ENCODE assay signal across 1 cellular context in the genomic region with DNA sequence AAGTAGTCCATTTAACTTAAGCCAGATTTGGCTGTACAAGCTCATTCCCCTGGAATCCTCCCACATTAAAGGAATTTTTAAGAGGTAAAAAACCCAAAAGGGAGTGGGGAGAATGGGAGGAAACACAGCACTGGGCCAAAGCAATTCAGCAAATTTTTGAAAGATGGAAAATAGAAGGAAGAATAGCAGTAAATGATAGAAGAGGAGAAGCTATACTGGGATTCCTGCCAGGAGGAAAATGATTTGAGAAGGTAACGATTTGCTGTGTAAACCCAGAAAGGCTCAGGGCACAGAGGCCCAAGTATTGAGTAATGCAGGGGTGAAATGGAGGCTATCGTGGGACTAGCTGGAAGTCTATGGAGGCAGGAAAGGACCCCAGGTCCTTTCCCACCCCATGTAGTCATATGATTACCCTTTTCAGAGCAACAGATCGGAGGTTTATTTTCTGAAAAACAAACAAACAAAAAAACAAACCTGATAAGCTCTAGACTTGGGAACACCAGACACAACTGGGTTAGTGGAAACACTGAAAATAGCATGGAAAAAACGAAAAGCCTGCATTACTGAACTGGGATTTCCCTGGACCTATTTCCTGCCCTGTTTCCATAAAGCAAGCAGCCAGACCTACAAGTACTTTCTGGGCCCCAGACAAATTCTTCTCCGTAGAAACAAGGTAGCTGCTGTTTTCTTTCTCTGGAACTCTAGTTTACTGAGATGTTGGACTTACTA.
TF ChIP-seq lines count a peak whose summit lies in the region.

No MANE protein-coding gene starts in this region.

TF ChIP-seq in GM23338, 12 proteins besides CTCF, POLR2A, EP300 and RAD21:
- TF ChIP-seq, protein P1, sequence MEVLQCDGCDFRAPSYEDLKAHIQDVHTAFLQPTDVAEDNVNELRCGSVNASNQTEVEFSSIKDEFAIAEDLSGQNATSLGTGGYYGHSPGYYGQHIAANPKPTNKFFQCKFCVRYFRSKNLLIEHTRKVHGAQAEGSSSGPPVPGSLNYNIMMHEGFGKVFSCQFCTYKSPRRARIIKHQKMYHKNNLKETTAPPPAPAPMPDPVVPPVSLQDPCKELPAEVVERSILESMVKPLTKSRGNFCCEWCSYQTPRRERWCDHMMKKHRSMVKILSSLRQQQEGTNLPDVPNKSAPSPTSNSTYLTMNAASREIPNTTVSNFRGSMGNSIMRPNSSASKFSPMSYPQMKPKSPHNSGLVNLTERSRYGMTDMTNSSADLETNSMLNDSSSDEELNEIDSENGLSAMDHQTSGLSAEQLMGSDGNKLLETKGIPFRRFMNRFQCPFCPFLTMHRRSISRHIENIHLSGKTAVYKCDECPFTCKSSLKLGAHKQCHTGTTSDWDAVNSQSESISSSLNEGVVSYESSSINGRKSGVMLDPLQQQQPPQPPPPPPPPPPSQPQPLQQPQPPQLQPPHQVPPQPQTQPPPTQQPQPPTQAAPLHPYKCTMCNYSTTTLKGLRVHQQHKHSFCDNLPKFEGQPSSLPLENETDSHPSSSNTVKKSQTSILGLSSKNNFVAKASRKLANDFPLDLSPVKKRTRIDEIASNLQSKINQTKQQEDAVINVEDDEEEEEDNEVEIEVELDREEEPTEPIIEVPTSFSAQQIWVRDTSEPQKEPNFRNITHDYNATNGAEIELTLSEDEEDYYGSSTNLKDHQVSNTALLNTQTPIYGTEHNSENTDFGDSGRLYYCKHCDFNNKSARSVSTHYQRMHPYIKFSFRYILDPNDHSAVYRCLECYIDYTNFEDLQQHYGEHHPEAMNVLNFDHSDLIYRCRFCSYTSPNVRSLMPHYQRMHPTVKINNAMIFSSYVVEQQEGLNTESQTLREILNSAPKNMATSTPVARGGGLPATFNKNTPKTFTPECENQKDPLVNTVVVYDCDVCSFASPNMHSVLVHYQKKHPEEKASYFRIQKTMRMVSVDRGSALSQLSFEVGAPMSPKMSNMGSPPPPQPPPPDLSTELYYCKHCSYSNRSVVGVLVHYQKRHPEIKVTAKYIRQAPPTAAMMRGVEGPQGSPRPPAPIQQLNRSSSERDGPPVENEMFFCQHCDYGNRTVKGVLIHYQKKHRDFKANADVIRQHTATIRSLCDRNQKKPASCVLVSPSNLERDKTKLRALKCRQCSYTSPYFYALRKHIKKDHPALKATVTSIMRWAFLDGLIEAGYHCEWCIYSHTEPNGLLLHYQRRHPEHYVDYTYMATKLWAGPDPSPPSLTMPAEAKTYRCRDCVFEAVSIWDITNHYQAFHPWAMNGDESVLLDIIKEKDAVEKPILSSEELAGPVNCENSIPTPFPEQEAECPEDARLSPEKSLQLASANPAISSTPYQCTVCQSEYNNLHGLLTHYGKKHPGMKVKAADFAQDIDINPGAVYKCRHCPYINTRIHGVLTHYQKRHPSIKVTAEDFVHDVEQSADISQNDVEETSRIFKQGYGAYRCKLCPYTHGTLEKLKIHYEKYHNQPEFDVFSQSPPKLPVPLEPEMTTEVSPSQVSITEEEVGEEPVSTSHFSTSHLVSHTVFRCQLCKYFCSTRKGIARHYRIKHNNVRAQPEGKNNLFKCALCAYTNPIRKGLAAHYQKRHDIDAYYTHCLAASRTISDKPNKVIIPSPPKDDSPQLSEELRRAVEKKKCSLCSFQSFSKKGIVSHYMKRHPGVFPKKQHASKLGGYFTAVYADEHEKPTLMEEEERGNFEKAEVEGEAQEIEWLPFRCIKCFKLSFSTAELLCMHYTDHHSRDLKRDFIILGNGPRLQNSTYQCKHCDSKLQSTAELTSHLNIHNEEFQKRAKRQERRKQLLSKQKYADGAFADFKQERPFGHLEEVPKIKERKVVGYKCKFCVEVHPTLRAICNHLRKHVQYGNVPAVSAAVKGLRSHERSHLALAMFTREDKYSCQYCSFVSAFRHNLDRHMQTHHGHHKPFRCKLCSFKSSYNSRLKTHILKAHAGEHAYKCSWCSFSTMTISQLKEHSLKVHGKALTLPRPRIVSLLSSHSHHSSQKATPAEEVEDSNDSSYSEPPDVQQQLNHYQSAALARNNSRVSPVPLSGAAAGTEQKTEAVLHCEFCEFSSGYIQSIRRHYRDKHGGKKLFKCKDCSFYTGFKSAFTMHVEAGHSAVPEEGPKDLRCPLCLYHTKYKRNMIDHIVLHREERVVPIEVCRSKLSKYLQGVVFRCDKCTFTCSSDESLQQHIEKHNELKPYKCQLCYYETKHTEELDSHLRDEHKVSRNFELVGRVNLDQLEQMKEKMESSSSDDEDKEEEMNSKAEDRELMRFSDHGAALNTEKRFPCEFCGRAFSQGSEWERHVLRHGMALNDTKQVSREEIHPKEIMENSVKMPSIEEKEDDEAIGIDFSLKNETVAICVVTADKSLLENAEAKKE (CRISPR knock-in tag; IDR thresholded peaks at IDR 0.05): no peak
- TF ChIP-seq POLR2AphosphoS5 (IDR thresholded peaks at IDR 0.05; ENCODE audit: low read depth) (no peak), STAT1 (IDR thresholded peaks at IDR 0.05; ENCODE audit: unreplicated experiment) (no peak)
